Comparison of ENCODE assay signal across 1 cellular context in the genomic region with DNA sequence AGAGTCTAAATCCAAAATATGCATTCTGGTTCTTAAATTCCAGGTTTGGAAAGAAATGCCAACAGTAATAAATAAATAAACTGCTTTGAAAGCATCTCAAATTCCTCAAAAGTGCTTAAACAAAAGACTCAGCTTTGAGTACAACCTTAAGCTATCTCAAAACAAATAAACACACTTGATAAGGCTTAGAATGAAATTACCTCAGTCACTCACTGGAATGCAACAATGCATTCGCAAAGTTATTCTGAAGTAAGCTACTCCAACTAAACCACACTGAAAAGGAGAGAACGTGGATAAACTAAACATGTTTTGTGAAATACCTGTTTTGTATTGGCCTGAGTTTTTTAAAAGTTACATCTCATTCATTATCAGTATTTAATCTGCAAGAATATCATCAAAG.
TF ChIP-seq lines count a peak whose summit lies in the region.

No MANE protein-coding gene starts in this region.

TF ChIP-seq in HEK293, 187 proteins besides CTCF, POLR2A, EP300 and RAD21 (continued from another document and continues in another):
- TF ChIP-seq, protein P1, sequence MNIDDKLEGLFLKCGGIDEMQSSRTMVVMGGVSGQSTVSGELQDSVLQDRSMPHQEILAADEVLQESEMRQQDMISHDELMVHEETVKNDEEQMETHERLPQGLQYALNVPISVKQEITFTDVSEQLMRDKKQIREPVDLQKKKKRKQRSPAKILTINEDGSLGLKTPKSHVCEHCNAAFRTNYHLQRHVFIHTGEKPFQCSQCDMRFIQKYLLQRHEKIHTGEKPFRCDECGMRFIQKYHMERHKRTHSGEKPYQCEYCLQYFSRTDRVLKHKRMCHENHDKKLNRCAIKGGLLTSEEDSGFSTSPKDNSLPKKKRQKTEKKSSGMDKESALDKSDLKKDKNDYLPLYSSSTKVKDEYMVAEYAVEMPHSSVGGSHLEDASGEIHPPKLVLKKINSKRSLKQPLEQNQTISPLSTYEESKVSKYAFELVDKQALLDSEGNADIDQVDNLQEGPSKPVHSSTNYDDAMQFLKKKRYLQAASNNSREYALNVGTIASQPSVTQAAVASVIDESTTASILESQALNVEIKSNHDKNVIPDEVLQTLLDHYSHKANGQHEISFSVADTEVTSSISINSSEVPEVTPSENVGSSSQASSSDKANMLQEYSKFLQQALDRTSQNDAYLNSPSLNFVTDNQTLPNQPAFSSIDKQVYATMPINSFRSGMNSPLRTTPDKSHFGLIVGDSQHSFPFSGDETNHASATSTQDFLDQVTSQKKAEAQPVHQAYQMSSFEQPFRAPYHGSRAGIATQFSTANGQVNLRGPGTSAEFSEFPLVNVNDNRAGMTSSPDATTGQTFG (tag by site-specific recombination; IDR thresholded peaks at IDR 0.05; ENCODE audit: borderline replicate concordance): no peak
- no peak for TF ChIP-seq REPIN1 (tag by site-specific recombination; IDR thresholded peaks at IDR 0.05; ENCODE audit: low read depth)
- TF ChIP-seq, protein P2, sequence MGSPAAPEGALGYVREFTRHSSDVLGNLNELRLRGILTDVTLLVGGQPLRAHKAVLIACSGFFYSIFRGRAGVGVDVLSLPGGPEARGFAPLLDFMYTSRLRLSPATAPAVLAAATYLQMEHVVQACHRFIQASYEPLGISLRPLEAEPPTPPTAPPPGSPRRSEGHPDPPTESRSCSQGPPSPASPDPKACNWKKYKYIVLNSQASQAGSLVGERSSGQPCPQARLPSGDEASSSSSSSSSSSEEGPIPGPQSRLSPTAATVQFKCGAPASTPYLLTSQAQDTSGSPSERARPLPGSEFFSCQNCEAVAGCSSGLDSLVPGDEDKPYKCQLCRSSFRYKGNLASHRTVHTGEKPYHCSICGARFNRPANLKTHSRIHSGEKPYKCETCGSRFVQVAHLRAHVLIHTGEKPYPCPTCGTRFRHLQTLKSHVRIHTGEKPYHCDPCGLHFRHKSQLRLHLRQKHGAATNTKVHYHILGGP (tag by site-specific recombination; IDR thresholded peaks at IDR 0.05): peak; percentile 98
- TF ChIP-seq YY1 (tag by site-specific recombination; IDR thresholded peaks at IDR 0.05): no peak
- TF ChIP-seq, protein P3, sequence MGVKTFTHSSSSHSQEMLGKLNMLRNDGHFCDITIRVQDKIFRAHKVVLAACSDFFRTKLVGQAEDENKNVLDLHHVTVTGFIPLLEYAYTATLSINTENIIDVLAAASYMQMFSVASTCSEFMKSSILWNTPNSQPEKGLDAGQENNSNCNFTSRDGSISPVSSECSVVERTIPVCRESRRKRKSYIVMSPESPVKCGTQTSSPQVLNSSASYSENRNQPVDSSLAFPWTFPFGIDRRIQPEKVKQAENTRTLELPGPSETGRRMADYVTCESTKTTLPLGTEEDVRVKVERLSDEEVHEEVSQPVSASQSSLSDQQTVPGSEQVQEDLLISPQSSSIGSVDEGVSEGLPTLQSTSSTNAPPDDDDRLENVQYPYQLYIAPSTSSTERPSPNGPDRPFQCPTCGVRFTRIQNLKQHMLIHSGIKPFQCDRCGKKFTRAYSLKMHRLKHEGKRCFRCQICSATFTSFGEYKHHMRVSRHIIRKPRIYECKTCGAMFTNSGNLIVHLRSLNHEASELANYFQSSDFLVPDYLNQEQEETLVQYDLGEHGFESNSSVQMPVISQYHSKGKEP (tag by site-specific recombination; IDR thresholded peaks at IDR 0.05): peak; percentile 97
- no peak for TF ChIP-seq ZNF423 (tag by site-specific recombination; IDR thresholded peaks at IDR 0.05)
- no peak for TF ChIP-seq ZNF558 (tag by site-specific recombination; IDR thresholded peaks at IDR 0.05)
- TF ChIP-seq ZNF37A (tag by site-specific recombination; IDR thresholded peaks at IDR 0.05): no peak
- no peak for TF ChIP-seq ZNF549 (tag by site-specific recombination; IDR thresholded peaks at IDR 0.05)
- TF ChIP-seq AEBP2 (tag by site-specific recombination; IDR thresholded peaks at IDR 0.05; ENCODE audit: borderline replicate concordance): no peak
- TF ChIP-seq PRDM10 (tag by site-specific recombination; IDR thresholded peaks at IDR 0.05): peak; percentile 27; the same call in 1 of the 2 replicates
- no peak for TF ChIP-seq ZBTB6 (tag by site-specific recombination; IDR thresholded peaks at IDR 0.05)
- TF ChIP-seq ZNF146 (tag by site-specific recombination; IDR thresholded peaks at IDR 0.05): peak; percentile 50
- TF ChIP-seq ZBTB20 (tag by site-specific recombination; IDR thresholded peaks at IDR 0.05): peak; percentile 29
- peak; percentile 70; the same call in 1 of the 2 replicates for TF ChIP-seq ZFP69B (tag by site-specific recombination; IDR thresholded peaks at IDR 0.05)
- TF ChIP-seq GLIS1 (tag by site-specific recombination; IDR thresholded peaks at IDR 0.05): 0 out of 2 replicates have a peak, but pooled peaks have one; percentile 19
- TF ChIP-seq ZNF416 (tag by site-specific recombination; IDR thresholded peaks at IDR 0.05): no peak
- TF ChIP-seq, protein P4, sequence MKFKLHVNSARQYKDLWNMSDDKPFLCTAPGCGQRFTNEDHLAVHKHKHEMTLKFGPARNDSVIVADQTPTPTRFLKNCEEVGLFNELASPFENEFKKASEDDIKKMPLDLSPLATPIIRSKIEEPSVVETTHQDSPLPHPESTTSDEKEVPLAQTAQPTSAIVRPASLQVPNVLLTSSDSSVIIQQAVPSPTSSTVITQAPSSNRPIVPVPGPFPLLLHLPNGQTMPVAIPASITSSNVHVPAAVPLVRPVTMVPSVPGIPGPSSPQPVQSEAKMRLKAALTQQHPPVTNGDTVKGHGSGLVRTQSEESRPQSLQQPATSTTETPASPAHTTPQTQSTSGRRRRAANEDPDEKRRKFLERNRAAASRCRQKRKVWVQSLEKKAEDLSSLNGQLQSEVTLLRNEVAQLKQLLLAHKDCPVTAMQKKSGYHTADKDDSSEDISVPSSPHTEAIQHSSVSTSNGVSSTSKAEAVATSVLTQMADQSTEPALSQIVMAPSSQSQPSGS (tag by site-specific recombination; IDR thresholded peaks at IDR 0.05; ENCODE audit: low read depth): peak; percentile 61; the same call in 1 of the 2 replicates
- peak; percentile 65 for TF ChIP-seq SCRT1 (tag by site-specific recombination; IDR thresholded peaks at IDR 0.05; ENCODE audit: borderline replicate concordance)
- TF ChIP-seq ZNF514 (tag by site-specific recombination; IDR thresholded peaks at IDR 0.05): no peak
- TF ChIP-seq ZNF121 (tag by site-specific recombination; IDR thresholded peaks at IDR 0.05): no peak
- TF ChIP-seq ZNF600 (tag by site-specific recombination; IDR thresholded peaks at IDR 0.05): no peak
- peak; percentile 84 for TF ChIP-seq BCL11A (tag by site-specific recombination; IDR thresholded peaks at IDR 0.05; ENCODE audit: low read depth)
- no peak for TF ChIP-seq OVOL3 (tag by site-specific recombination; IDR thresholded peaks at IDR 0.05)
- TF ChIP-seq, protein P5, sequence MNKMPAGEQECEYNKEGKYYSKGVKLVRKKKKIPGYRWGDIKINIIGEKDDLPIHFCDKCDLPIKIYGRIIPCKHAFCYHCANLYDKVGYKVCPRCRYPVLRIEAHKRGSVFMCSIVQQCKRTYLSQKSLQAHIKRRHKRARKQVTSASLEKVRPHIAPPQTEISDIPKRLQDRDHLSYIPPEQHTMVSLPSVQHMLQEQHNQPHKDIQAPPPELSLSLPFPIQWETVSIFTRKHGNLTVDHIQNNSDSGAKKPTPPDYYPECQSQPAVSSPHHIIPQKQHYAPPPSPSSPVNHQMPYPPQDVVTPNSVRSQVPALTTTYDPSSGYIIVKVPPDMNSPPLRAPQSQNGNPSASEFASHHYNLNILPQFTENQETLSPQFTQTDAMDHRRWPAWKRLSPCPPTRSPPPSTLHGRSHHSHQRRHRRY (tag by site-specific recombination; IDR thresholded peaks at IDR 0.05): no peak
- TF ChIP-seq, protein P6, sequence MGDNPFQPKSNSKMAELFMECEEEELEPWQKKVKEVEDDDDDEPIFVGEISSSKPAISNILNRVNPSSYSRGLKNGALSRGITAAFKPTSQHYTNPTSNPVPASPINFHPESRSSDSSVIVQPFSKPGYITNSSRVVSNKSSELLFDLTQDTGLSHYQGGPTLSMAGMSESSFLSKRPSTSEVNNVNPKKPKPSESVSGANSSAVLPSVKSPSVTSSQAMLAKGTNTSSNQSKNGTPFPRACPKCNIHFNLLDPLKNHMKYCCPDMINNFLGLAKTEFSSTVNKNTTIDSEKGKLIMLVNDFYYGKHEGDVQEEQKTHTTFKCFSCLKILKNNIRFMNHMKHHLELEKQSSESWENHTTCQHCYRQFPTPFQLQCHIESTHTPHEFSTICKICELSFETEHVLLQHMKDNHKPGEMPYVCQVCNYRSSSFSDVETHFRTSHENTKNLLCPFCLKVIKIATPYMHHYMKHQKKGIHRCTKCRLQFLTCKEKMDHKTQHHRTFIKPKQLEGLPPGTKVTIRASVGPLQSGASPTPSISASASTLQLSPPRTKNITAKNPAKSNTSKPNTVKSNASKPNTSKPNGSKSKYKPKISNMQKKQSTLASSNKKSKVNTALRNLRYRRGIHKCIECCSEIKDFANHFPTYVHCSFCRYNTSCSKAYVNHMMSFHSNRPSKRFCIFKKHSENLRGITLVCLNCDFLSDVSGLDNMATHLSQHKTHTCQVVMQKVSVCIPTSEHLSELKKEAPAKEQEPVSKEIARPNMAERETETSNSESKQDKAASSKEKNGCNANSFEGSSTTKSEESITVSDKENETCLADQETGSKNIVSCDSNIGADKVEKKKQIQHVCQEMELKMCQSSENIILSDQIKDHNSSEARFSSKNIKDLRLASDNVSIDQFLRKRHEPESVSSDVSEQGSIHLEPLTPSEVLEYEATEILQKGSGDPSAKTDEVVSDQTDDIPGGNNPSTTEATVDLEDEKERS (tag by site-specific recombination; IDR thresholded peaks at IDR 0.05): no peak
- TF ChIP-seq KLF16 (tag by site-specific recombination; IDR thresholded peaks at IDR 0.05): no peak; the same call in 1 of the 2 replicates
- TF ChIP-seq ZNF777 (tag by site-specific recombination; IDR thresholded peaks at IDR 0.05; ENCODE audit: borderline replicate concordance): no peak
- TF ChIP-seq SETDB1 (IDR thresholded peaks at IDR 0.05; ENCODE audit: insufficient read length, low read length): no peak
- TF ChIP-seq KLF8 (tag by site-specific recombination; IDR thresholded peaks at IDR 0.05): peak; percentile 73
- TF ChIP-seq ZNF221 (tag by site-specific recombination; IDR thresholded peaks at IDR 0.05; ENCODE audit: borderline replicate concordance): no peak
- TF ChIP-seq GFI1B (tag by site-specific recombination; IDR thresholded peaks at IDR 0.05): peak; percentile 92
- TF ChIP-seq ZNF10 (tag by site-specific recombination; IDR thresholded peaks at IDR 0.05): no peak
- peak; percentile 67 for TF ChIP-seq SCRT2 (tag by site-specific recombination; IDR thresholded peaks at IDR 0.05)
- no peak for TF ChIP-seq ZNF585B (tag by site-specific recombination; IDR thresholded peaks at IDR 0.05)
- no peak for TF ChIP-seq ZNF776 (tag by site-specific recombination; IDR thresholded peaks at IDR 0.05; ENCODE audit: borderline replicate concordance)
- peak; percentile 76; the same call in 1 of the 2 replicates for TF ChIP-seq ZSCAN23 (tag by site-specific recombination; IDR thresholded peaks at IDR 0.05)
- no peak for TF ChIP-seq ZNF501 (tag by site-specific recombination; IDR thresholded peaks at IDR 0.05)
- peak; percentile 78; the same call in 1 of the 2 replicates for TF ChIP-seq IKZF3 (tag by site-specific recombination; IDR thresholded peaks at IDR 0.05)
- TF ChIP-seq ZNF624 (tag by site-specific recombination; IDR thresholded peaks at IDR 0.05): no peak
